ENCODE assay signal across 10 cellular contexts in genomic region chr2:218993345-218994315, GRCh38. TPM values are rescaled to one million over a fixed set of nuclear protein-coding genes. Genes with fewer than 3 reads are reported as not detected.
DNase-seq lines count a peak whose midpoint lies in the region; ATAC-seq, FAIRE-seq and TF ChIP-seq lines count a peak whose summit lies in the region.
"Had no signal": no experiment of that assay in that cellular context is flagged by ENCODE, and none has a peak within 500 bp of the region (broad histone marks: within the 10 kb centered on the region; RNA-seq: fewer than 3 reads in every experiment).

TSS of gene CRYBA2 (minus strand) at chr2:218993422. CDS start at chr2:218993176, 246 bp downstream.

- peaks cover 100% of the 10 kb centered on the region for H3K27me3 ChIP-seq in ectodermal cell (ENCODE audit: control insufficient read depth, insufficient read depth, low read length, poor library complexity, severe bottlenecking)
- H3K27me3 ChIP-seq in pancreas: peaks cover 0 to 17% (median 0%) of the 10 kb centered on the region in 4 donors

- no peak within 1 kb of the TSS for H3K27ac Mint-ChIP-seq in Calu3 (ENCODE audit: unreplicated experiment)

- H3K9me3 Mint-ChIP-seq in Calu3 (ENCODE audit: low read depth, unreplicated experiment): no peaks in the 10 kb centered on the region

- TF ChIP-seq CTCF in Calu3 (IDR thresholded peaks at IDR 0.05; ENCODE audit: unreplicated experiment) (no peak), pancreas (IDR thresholded peaks at IDR 0.05) (no peak)

- peak; percentile 43 for DNase-seq in Calu3
- peak; percentile 52 for DNase-seq in NCI-H1092 (lab: John Stamatoyannopoulos, UW)
- peak in 2 of 6 donors; percentile 48 to 82 for DNase-seq in pancreas
- no peak for DNase-seq in NOMO-1 treated with DMSO at 0.1 percent for 48 hours (lab: John Stamatoyannopoulos, UW; ENCODE audit: unreplicated experiment)
- no peak for DNase-seq in NCI-H1694 (lab: John Stamatoyannopoulos, UW)
- DNase-seq: SIG-M5 had no signal

- no peaks in the 10 kb centered on the region for H3K9me3 ChIP-seq in ectodermal cell (ENCODE audit: control insufficient read depth, low read length)
- no peaks in the 10 kb centered on the region for H3K9me3 ChIP-seq in pancreas

- H3K27me3 Mint-ChIP-seq in Calu3 (ENCODE audit: unreplicated experiment): peaks cover 95% of the 10 kb centered on the region

- no peak for FAIRE-seq in pancreas (lab: Jason Lieb, UNC)
- FAIRE-seq: frontal cortex had no signal

- peak within 1 kb of the TSS; percentile 7 for H3K4me3 ChIP-seq in ectodermal cell (ENCODE audit: insufficient read depth, low read depth, low read length)
- peak within 1 kb of the TSS; percentile 10 to 52 (median 27) for H3K4me3 ChIP-seq in pancreas

- H3K4me3 Mint-ChIP-seq in Calu3 (ENCODE audit: low read depth, unreplicated experiment): peak within 1 kb of the TSS; percentile 66

- intact Hi-C loops in Calu3 (cut with micrococcal nuclease; ENCODE audit: unreplicated experiment) (no loop called here), pancreas (cut with DNase I) (no loop called here)

- WGBS in ectodermal cell, 2 experiments: 1% methylated on average over 88 of the region's 88 CpGs
- WGBS in pancreas, 2 donors: 1 to 2% methylated on average over 69 to 88 of the region's 88 CpGs

- CTCF ChIA-PET in Calu3 (lab: Charles Lee): interaction anchor here (0.8 to 1.7 kb wide), 4 partner anchors 8 to 161 kb away, joined by 3 to 4 read pairs (median 4); no protein-coding TSS in a partner anchor

- H3K4me1 ChIP-seq in ectodermal cell (ENCODE audit: control insufficient read depth, insufficient read depth, low read length): peaks cover 16% of the 10 kb centered on the region
- peaks cover 10 to 22% (median 16%) of the 10 kb centered on the region in 3 donors for H3K4me1 ChIP-seq in pancreas

- peaks cover 5% of the 10 kb centered on the region for H3K36me3 Mint-ChIP-seq in Calu3 (ENCODE audit: insufficient read depth, unreplicated experiment)

- H3K36me3 ChIP-seq in ectodermal cell (ENCODE audit: control insufficient read depth, insufficient read depth, low read length) (no peaks in the 10 kb centered on the region), pancreas (no peaks in the 10 kb centered on the region)

- H3K27ac ChIP-seq in ectodermal cell (ENCODE audit: insufficient read depth, low read depth, low read length, poor library complexity, severe bottlenecking): no peak within 1 kb of the TSS
- H3K27ac ChIP-seq in pancreas: no peak within 1 kb of the TSS

- ATAC-seq in pancreas (peak in 3 of 4 donors; percentile 4 to 6 (median 4)), HG03108 (IDR thresholded peaks at IDR 0.05; ENCODE audit: unreplicated experiment) (no peak), GM21717 (IDR thresholded peaks at IDR 0.05; ENCODE audit: unreplicated experiment) (no peak)

- peaks cover 17% of the 10 kb centered on the region for H3K4me1 Mint-ChIP-seq in Calu3 (ENCODE audit: low read depth, unreplicated experiment)

- no TSS peak for BruUV-seq in Calu3 (replicated peaks; lab: Mats Ljungman, UMichigan)

RNA-seq across cellular contexts. Expression of gene CRYBA2, which starts in this region (rescaled TPM):
- total RNA-seq in Calu3 (2022): not detected in 2 replicates
- polyA plus RNA-seq in ectodermal cell (2013, experiment 1 of 4): not detected
- polyA plus RNA-seq in ectodermal cell (2013, experiment 2 of 4): not detected
- polyA plus RNA-seq in ectodermal cell (2013, experiment 3 of 4): not detected
- not detected for polyA plus RNA-seq in ectodermal cell (2013, experiment 4 of 4)
- total RNA-seq in pancreas: 10 to 100 TPM in 2 of 6 donors, 1 to 10 TPM in 4; 3.7 to 29.6 (median 7.4) TPM
- 100 to 1,000 TPM in 1 of 2 donors, 10 to 100 TPM in 1; 66.3 to 314 TPM for polyA plus RNA-seq in pancreas
- total RNA-seq: frontal cortex had no signal

Comparison
In these comparisons a context has a peak if more than half of its experiments do, and no peak if none do; other contexts are left out.
1. Peak in DNase-seq in Calu3; RNA of the gene not detected or under 1 TPM.
2. ATAC-seq: peak in pancreas (3 of 4); none in HG03108 (single experiment) and GM21717 (single experiment).